31 cellular contexts compared by ENCODE assay signal in genomic region chr12:57718641-57719528, GRCh38. TPM values are rescaled to one million over a fixed set of nuclear protein-coding genes. Genes with fewer than 3 reads are reported as not detected.
DNase-seq lines count a peak whose midpoint lies in the region; ATAC-seq, FAIRE-seq and TF ChIP-seq lines count a peak whose summit lies in the region.
"Had no signal": no experiment of that assay in that cellular context is flagged by ENCODE, and none has a peak within 500 bp of the region (broad histone marks: within the 10 kb centered on the region; RNA-seq: fewer than 3 reads in every experiment).

No MANE protein-coding gene starts in this region.

- no peaks in the 10 kb centered on the region for H3K9me3 ChIP-seq in CD8-positive, alpha-beta T cell (ENCODE audit: low read length)
- no peaks in the 10 kb centered on the region for H3K9me3 ChIP-seq in K562 (replicated peaks; ENCODE audit: control insufficient read depth, insufficient read depth, low read depth, low read length)
- H3K9me3 ChIP-seq: esophagus squamous epithelium, upper lobe of left lung had no signal

- WGBS in K562 (ENCODE audit: insufficient coverage, low coverage, missing lambda C conversion rate) = 94% methylated on average over 14 of the region's 15 CpGs

- ATAC-seq in activated CD8-positive, alpha-beta memory T cell treated with anti-CD3 and anti-CD28 coated beads, Interleukin-2, amount 10 ng/mL, durations not matched to agents 7 days and 5 days = no peak
- ATAC-seq in CD8-positive, alpha-beta T cell = no peak
- no peak for ATAC-seq in K562
- no peak for ATAC-seq in stimulated activated memory B cell treated with anti-CD40 and anti-IgM and Interleukin-4, amounts not matched to agents 10 μg/mL and 1 μg/mL and 100 μg/mL, for 72 hours
- ATAC-seq: foreskin keratinocyte; left ventricle myocardium superior; stimulated activated naive B cell treated with anti-CD40 and anti-IgM and Interleukin-4, amounts not matched to agents 10 μg/mL and 1 μg/mL and 100 μg/mL, for 72 hours had no signal

- H3K4me1 Mint-ChIP-seq in activated CD8-positive, alpha-beta memory T cell treated with anti-CD3 and anti-CD28 coated beads, Interleukin-2, amount 10 ng/mL, durations not matched to agents 7 days and 5 days = no peaks in the 10 kb centered on the region
- peaks cover 16% of the 10 kb centered on the region for H3K4me1 Mint-ChIP-seq in CD8-positive, alpha-beta T cell (ENCODE audit: low read depth)
- peaks cover 12% of the 10 kb centered on the region for H3K4me1 Mint-ChIP-seq in osteocyte (ENCODE audit: unreplicated experiment)
- H3K4me1 Mint-ChIP-seq in stimulated activated memory B cell treated with anti-CD40 and anti-IgM and Interleukin-4, amounts not matched to agents 10 μg/mL and 1 μg/mL and 100 μg/mL, for 72 hours = peaks cover 9% of the 10 kb centered on the region

- POLR2A ChIA-PET in CD8-positive, alpha-beta T cell (lab: Charles Lee) = interaction anchor here (1.4 kb wide), 2 partner anchors 21 to 25 kb away, joined by 4 read pairs; partner anchors contain the start of gene OS9
- POLR2A ChIA-PET in K562 (lab: Yijun Ruan, JAX) = interaction anchor here (0.9 to 1.1 kb wide), 4 partner anchors 10 to 25 kb away, joined by 3 to 5 read pairs (median 4); partner anchors contain the start of gene OS9

- no peaks in the 10 kb centered on the region for H3K27me3 Mint-ChIP-seq in activated CD8-positive, alpha-beta memory T cell treated with anti-CD3 and anti-CD28 coated beads, Interleukin-2, amount 10 ng/mL, durations not matched to agents 7 days and 5 days
- no peaks in the 10 kb centered on the region for H3K27me3 Mint-ChIP-seq in CD8-positive, alpha-beta T cell (ENCODE audit: low read depth)
- H3K27me3 Mint-ChIP-seq in osteocyte (ENCODE audit: unreplicated experiment) = no peaks in the 10 kb centered on the region
- no peaks in the 10 kb centered on the region for H3K27me3 Mint-ChIP-seq in stimulated activated memory B cell treated with anti-CD40 and anti-IgM and Interleukin-4, amounts not matched to agents 10 μg/mL and 1 μg/mL and 100 μg/mL, for 72 hours
- H3K27me3 Mint-ChIP-seq: stimulated activated naive B cell treated with anti-CD40 and anti-IgM and Interleukin-4, amounts not matched to agents 10 μg/mL and 1 μg/mL and 100 μg/mL, for 72 hours had no signal

- H3K27me3 ChIP-seq in CD8-positive, alpha-beta T cell (ENCODE audit: insufficient read depth, low read length) = no peaks in the 10 kb centered on the region
- H3K27me3 ChIP-seq in K562 (ENCODE audit: control insufficient read depth in 2 of 2, insufficient read depth in 2 of 2, low read length in 2 of 2) = no peaks in the 10 kb centered on the region
- H3K27me3 ChIP-seq: esophagus squamous epithelium, foreskin keratinocyte, upper lobe of left lung had no signal

- H4K20me1 ChIP-seq in K562 (replicated peaks; ENCODE audit: control insufficient read depth, insufficient read depth, low read length) = no peaks in the 10 kb centered on the region

- H3K4me2 ChIP-seq in K562 (ENCODE audit: insufficient read depth, low read length) = no peak overlapping the region

- no peak for TF ChIP-seq RAD21 in K562 (CRISPR knock-in tag; conservative IDR thresholded peaks at IDR 0.05 in 1 of 2, IDR thresholded peaks at IDR 0.05 in 1 of 2)

- no peak for TF ChIP-seq POLR2A in K562 (conservative IDR thresholded peaks at IDR 0.05)

- H3K9me3 Mint-ChIP-seq in activated CD8-positive, alpha-beta memory T cell treated with anti-CD3 and anti-CD28 coated beads, Interleukin-2, amount 10 ng/mL, durations not matched to agents 7 days and 5 days (ENCODE audit: low read depth) = no peaks in the 10 kb centered on the region
- no peaks in the 10 kb centered on the region for H3K9me3 Mint-ChIP-seq in CD8-positive, alpha-beta T cell
- H3K9me3 Mint-ChIP-seq in osteocyte (ENCODE audit: unreplicated experiment) = no peaks in the 10 kb centered on the region
- H3K9me3 Mint-ChIP-seq in stimulated activated memory B cell treated with anti-CD40 and anti-IgM and Interleukin-4, amounts not matched to agents 10 μg/mL and 1 μg/mL and 100 μg/mL, for 72 hours = no peaks in the 10 kb centered on the region
- H3K9me3 Mint-ChIP-seq: CD4-positive, CD25-positive, alpha-beta regulatory T cell; stimulated activated naive B cell treated with anti-CD40 and anti-IgM and Interleukin-4, amounts not matched to agents 10 μg/mL and 1 μg/mL and 100 μg/mL, for 72 hours had no signal

- peak overlapping the region; percentile 12 for H3K27ac Mint-ChIP-seq in activated CD8-positive, alpha-beta memory T cell treated with anti-CD3 and anti-CD28 coated beads, Interleukin-2, amount 10 ng/mL, durations not matched to agents 7 days and 5 days
- H3K27ac Mint-ChIP-seq in CD8-positive, alpha-beta T cell = peak overlapping the region; percentile 50
- no peak overlapping the region for H3K27ac Mint-ChIP-seq in osteocyte (ENCODE audit: unreplicated experiment)
- no peak overlapping the region for H3K27ac Mint-ChIP-seq in stimulated activated memory B cell treated with anti-CD40 and anti-IgM and Interleukin-4, amounts not matched to agents 10 μg/mL and 1 μg/mL and 100 μg/mL, for 72 hours

- CTCF ChIA-PET in activated CD8-positive, alpha-beta memory T cell treated with anti-CD3 and anti-CD28 coated beads, Interleukin-2, amount 10 ng/mL, durations not matched to agents 7 days and 5 days (lab: Charles Lee) = interaction anchor here (1.2 to 1.5 kb wide), 4 partner anchors 13 to 135 kb away, joined by 3 to 4 read pairs (median 3); no protein-coding TSS in a partner anchor
- CTCF ChIA-PET in CD8-positive, alpha-beta T cell (lab: Charles Lee) = interaction anchor here (0.6 kb wide), 1 partner anchor 174 kb away, joined by 3 read pairs; no protein-coding TSS in a partner anchor
- CTCF ChIA-PET in K562 (lab: Yijun Ruan, JAX; ENCODE audit: low intra/inter-chr PET ratio) = no interaction called here

- in situ Hi-C loops in K562 (cut with MboI) = no loop called here

- no peak overlapping the region for H3K4me3 ChIP-seq in CD8-positive, alpha-beta T cell (ENCODE audit: low read depth, low read length)
- H3K4me3 ChIP-seq in K562 = no peak overlapping the region
- H3K4me3 ChIP-seq: esophagus squamous epithelium, upper lobe of left lung had no signal

- no peak overlapping the region for H2AFZ ChIP-seq in K562 (ENCODE audit: low read depth, low read length)

- H3K36me3 ChIP-seq in CD8-positive, alpha-beta T cell (ENCODE audit: insufficient read depth, low read length) = peaks cover 46% of the 10 kb centered on the region
- peaks cover 52% of the 10 kb centered on the region; the same call in 2 of the 3 replicates for H3K36me3 ChIP-seq in K562 (ENCODE audit: control insufficient read depth, insufficient read depth, low read length)

- H3K4me1 ChIP-seq in CD8-positive, alpha-beta T cell (ENCODE audit: insufficient read depth, low read length) = no peaks in the 10 kb centered on the region
- peaks cover 0 to 3% of the 10 kb centered on the region in 2 experiments; a peak in 1 of 5 replicates for H3K4me1 ChIP-seq in K562 (replicated peaks in 1 of 2; ENCODE audit: control insufficient read depth in 2 of 2, insufficient read depth in 2 of 2, low read length in 2 of 2)
- H3K4me1 ChIP-seq: esophagus squamous epithelium, foreskin keratinocyte, upper lobe of left lung had no signal

- peaks cover 21% of the 10 kb centered on the region for H3K36me3 Mint-ChIP-seq in activated CD8-positive, alpha-beta memory T cell treated with anti-CD3 and anti-CD28 coated beads, Interleukin-2, amount 10 ng/mL, durations not matched to agents 7 days and 5 days
- peaks cover 63% of the 10 kb centered on the region for H3K36me3 Mint-ChIP-seq in CD8-positive, alpha-beta T cell
- peaks cover 28% of the 10 kb centered on the region for H3K36me3 Mint-ChIP-seq in osteocyte (ENCODE audit: unreplicated experiment)
- peaks cover 55% of the 10 kb centered on the region for H3K36me3 Mint-ChIP-seq in stimulated activated memory B cell treated with anti-CD40 and anti-IgM and Interleukin-4, amounts not matched to agents 10 μg/mL and 1 μg/mL and 100 μg/mL, for 72 hours

- H3K27ac ChIP-seq in CD8-positive, alpha-beta T cell (ENCODE audit: low read depth, low read length) = no peak overlapping the region
- no peak overlapping the region for H3K27ac ChIP-seq in K562 (ENCODE audit: extremely low read depth, low read depth, low read length)
- H3K27ac ChIP-seq: esophagus squamous epithelium, foreskin keratinocyte, upper lobe of left lung had no signal

- H3K4me3 Mint-ChIP-seq in activated CD8-positive, alpha-beta memory T cell treated with anti-CD3 and anti-CD28 coated beads, Interleukin-2, amount 10 ng/mL, durations not matched to agents 7 days and 5 days = no peak overlapping the region
- H3K4me3 Mint-ChIP-seq in CD8-positive, alpha-beta T cell = no peak overlapping the region
- no peak overlapping the region for H3K4me3 Mint-ChIP-seq in osteocyte (ENCODE audit: unreplicated experiment)
- H3K4me3 Mint-ChIP-seq in stimulated activated memory B cell treated with anti-CD40 and anti-IgM and Interleukin-4, amounts not matched to agents 10 μg/mL and 1 μg/mL and 100 μg/mL, for 72 hours = no peak overlapping the region
- H3K4me3 Mint-ChIP-seq: CD4-positive, CD25-positive, alpha-beta regulatory T cell; stimulated activated naive B cell treated with anti-CD40 and anti-IgM and Interleukin-4, amounts not matched to agents 10 μg/mL and 1 μg/mL and 100 μg/mL, for 72 hours had no signal

- intact Hi-C loops in CD8-positive, alpha-beta T cell (cut with DNase I, micrococcal nuclease) = no loop called here
- intact Hi-C loops in K562 (cut with micrococcal nuclease) = no loop called here

- H3K9ac ChIP-seq in K562 (ENCODE audit: insufficient read depth in 1 of 2, low read depth in 2 of 2, low read length in 2 of 2) = no peak overlapping the region

- H3K9me1 ChIP-seq in K562 (ENCODE audit: control insufficient read depth, insufficient read depth, low read length) = no peaks in the 10 kb centered on the region

- no peak for TF ChIP-seq EP300 in K562 (IDR thresholded peaks at IDR 0.05; ENCODE audit: low read length)

- no peak for FAIRE-seq in K562 (lab: Jason Lieb, UNC)
- FAIRE-seq: endometrium, H1, HTR-8/SVneo, kidney, TTC549 had no signal

- no peak for TF ChIP-seq CTCF in CD8-positive, alpha-beta T cell (IDR thresholded peaks at IDR 0.05)
- no peak for TF ChIP-seq CTCF in K562 (IDR thresholded peaks at IDR 0.05 in 2 of 3, conservative IDR thresholded peaks at IDR 0.05 in 1 of 3; ENCODE audit: insufficient read depth in 2 of 3, low read depth in 1 of 3, low read length in 3 of 3)
- no peak for TF ChIP-seq CTCF in osteocyte (IDR thresholded peaks at IDR 0.05)

- no TSS peak for BruUV-seq in K562 (replicated peaks; lab: Mats Ljungman, UMichigan)

- no peaks in the 10 kb centered on the region for H3K79me2 ChIP-seq in K562 (ENCODE audit: control insufficient read depth, insufficient read depth, low read length)

- DNase-seq in activated CD8-positive, alpha-beta memory T cell treated with anti-CD3 and anti-CD28 coated beads, Interleukin-2, amount 10 ng/mL, durations not matched to agents 7 days and 5 days = no peak
- DNase-seq in activated CD8-positive, alpha-beta memory T cell treated with anti-CD3 and anti-CD28 coated beads for 24 hours = no peak
- peak in 1 of 7 experiments; percentile 36 for DNase-seq in CD8-positive, alpha-beta T cell
- DNase-seq in K562 (ENCODE audit: extremely low read depth in 1 of 4, low spot score in 3 of 4) (no peak), osteocyte (ENCODE audit: extremely low spot score, unreplicated experiment) (peak; percentile 66), iPS-NIHi11 (ENCODE audit: low spot score) (no peak), inferior parietal cortex (ENCODE audit: extremely low spot score) (no peak)
- DNase-seq: activated CD4-positive, alpha-beta T cell treated with anti-CD3 and anti-CD28 coated beads, Interleukin-2, amount 50 U/mL, for 48 hours; activated effector memory CD4-positive, alpha-beta T cell treated with anti-CD3 and anti-CD28 coated beads, Interleukin-2, amount 50 U/mL, for 16 hours; AML-193; CD4-positive, CD25-positive, alpha-beta regulatory T cell; dermis blood vessel endothelial cell; esophagus squamous epithelium; foreskin keratinocyte; kidney; left ventricle myocardium superior; NCI-H1092; NCI-H1694 treated with DMSO at 0.1 percent for 48 hours; NCI-H2171; NCI-H510A; RPMI8226; stimulated activated CD4-positive, alpha-beta T cell treated with anti-CD3 and anti-CD28 coated beads, Interleukin-4, amount 100 ng/mL, for 4 hours; stimulated activated naive B cell treated with anti-CD40 and anti-IgM and Interleukin-4, amounts not matched to agents 10 μg/mL and 1 μg/mL and 100 μg/mL, for 72 hours; substantia nigra; T-helper 1 cell; upper lobe of left lung had no signal

RNA-seq across cellular contexts. Expression of gene AGAP2, which starts 19.7 kb away (rescaled TPM):
- total RNA-seq in activated CD8-positive, alpha-beta memory T cell treated with anti-CD3 and anti-CD28 coated beads, Interleukin-2, amount 10 ng/mL, durations not matched to agents 7 days and 5 days = 10 to 100 TPM; 70.7 to 72.7 TPM
- 10 to 100 TPM; 22.2 to 23.5 TPM for total RNA-seq in CD8-positive, alpha-beta T cell
- total RNA-seq in K562 (2011; cell fraction: chromatin; rRNA removed; ENCODE audit: low replicate concordance) = 0.12 and 0.74 TPM in 2 replicates
- total RNA-seq in K562 (2011; cell fraction: nucleolus; rRNA removed) = 0.26 and 0.67 TPM in 2 replicates
- 0.15 and 0.99 TPM in 2 replicates for total RNA-seq in K562 (2011; cell fraction: nucleoplasm; rRNA removed)
- 0.18 and 0.20 TPM in 2 replicates for total RNA-seq in K562 (2014; rRNA removed)
- total RNA-seq in K562 (2014; rRNA removed; fragmentation: Illumina TruSeq; extraction: Trizol) = 0.13 and 0.36 TPM in 2 replicates
- total RNA-seq in K562 (2015; rRNA removed; fragmentation: Illumina TruSeq; extraction: Trizol) = 0.04 and 0.08 TPM in 2 replicates
- total RNA-seq in K562 (2021) = 0.31 and 0.60 TPM in 2 replicates
- 0.12 and 0.36 TPM in 2 replicates for polyA plus RNA-seq in K562 (2011; rRNA removed)
- 0.06 and 0.22 TPM in 2 replicates for polyA plus RNA-seq in K562 (2011; cell fraction: cytosol; rRNA removed)
- polyA plus RNA-seq in K562 (2011; cell fraction: nucleus; rRNA removed) = 0.39 and 0.57 TPM in 2 replicates
- 0.46 and 0.65 TPM in 2 replicates for polyA plus RNA-seq in K562 (2012)
- polyA plus RNA-seq in K562 (2014; fragmentation: Illumina TruSeq; extraction: Trizol) = 0.19 and 0.77 TPM in 2 replicates
- polyA plus RNA-seq in K562 (2014; fragmentation: Nextera tagmentation; extraction: Ambion mirVana) = under 1 TPM in 1 of 2 experiments, not detected in 1; 0.07 TPM
- polyA plus RNA-seq in K562 (2014; rRNA removed) = 0.20 and 0.88 TPM in 2 replicates
- 0.09 and 0.67 TPM in 2 replicates for polyA minus RNA-seq in K562 (2011; rRNA and poly(A)+ RNA removed)
- not detected in 2 replicates for polyA minus RNA-seq in K562 (2011; cell fraction: cytosol; rRNA and poly(A)+ RNA removed)
- polyA minus RNA-seq in K562 (2011; cell fraction: nucleus; rRNA and poly(A)+ RNA removed) = 0.11 and 0.27 TPM in 2 replicates
- total RNA-seq in osteocyte = 2.4 and 2.6 TPM in 2 replicates

RNA-seq across cellular contexts. Expression of gene OS9, which starts 25.0 kb away (rescaled TPM):
- 100 to 1,000 TPM; 117 to 123 TPM for total RNA-seq in activated CD8-positive, alpha-beta memory T cell treated with anti-CD3 and anti-CD28 coated beads, Interleukin-2, amount 10 ng/mL, durations not matched to agents 7 days and 5 days
- 100 to 1,000 TPM; 105 to 119 TPM for total RNA-seq in CD8-positive, alpha-beta T cell
- total RNA-seq in K562 (2011; cell fraction: chromatin; rRNA removed; ENCODE audit: low replicate concordance) = 197 and 263 TPM in 2 replicates
- 185 and 199 TPM in 2 replicates for total RNA-seq in K562 (2011; cell fraction: nucleolus; rRNA removed)
- total RNA-seq in K562 (2011; cell fraction: nucleoplasm; rRNA removed) = 161 and 189 TPM in 2 replicates
- 88.5 and 93.7 TPM in 2 replicates for total RNA-seq in K562 (2014; rRNA removed)
- 71.3 and 77.4 TPM in 2 replicates for total RNA-seq in K562 (2014; rRNA removed; fragmentation: Illumina TruSeq; extraction: Trizol)
- 90.2 and 97.8 TPM in 2 replicates for total RNA-seq in K562 (2015; rRNA removed; fragmentation: Illumina TruSeq; extraction: Trizol)
- 85.4 and 89.5 TPM in 2 replicates for total RNA-seq in K562 (2021)
- polyA plus RNA-seq in K562 (2011; rRNA removed) = 84.0 and 113 TPM in 2 replicates
- polyA plus RNA-seq in K562 (2011; cell fraction: cytosol; rRNA removed) = 96.9 and 176 TPM in 2 replicates
- 254 and 358 TPM in 2 replicates for polyA plus RNA-seq in K562 (2011; cell fraction: nucleus; rRNA removed)
- 145 and 222 TPM in 2 replicates for polyA plus RNA-seq in K562 (2012)
- polyA plus RNA-seq in K562 (2014; fragmentation: Illumina TruSeq; extraction: Trizol) = 93.3 and 105 TPM in 2 replicates
- 1 to 10 TPM; 4.6 to 7.9 TPM for polyA plus RNA-seq in K562 (2014; fragmentation: Nextera tagmentation; extraction: Ambion mirVana)
- polyA plus RNA-seq in K562 (2014; rRNA removed) = 89.0 and 102 TPM in 2 replicates
- 130 and 134 TPM in 2 replicates for polyA minus RNA-seq in K562 (2011; rRNA and poly(A)+ RNA removed)
- 33.0 and 35.3 TPM in 2 replicates for polyA minus RNA-seq in K562 (2011; cell fraction: cytosol; rRNA and poly(A)+ RNA removed)
- polyA minus RNA-seq in K562 (2011; cell fraction: nucleus; rRNA and poly(A)+ RNA removed) = 41.7 and 80.5 TPM in 2 replicates
- total RNA-seq in osteocyte = 338 and 363 TPM in 2 replicates

RNA-seq across cellular contexts. Expression of gene TSPAN31, which starts 26.0 kb away (rescaled TPM):
- total RNA-seq in activated CD8-positive, alpha-beta memory T cell treated with anti-CD3 and anti-CD28 coated beads, Interleukin-2, amount 10 ng/mL, durations not matched to agents 7 days and 5 days = 10 to 100 TPM in 1 of 2 experiments, 1 to 10 TPM in 1; 10.0 to 19.4 TPM
- total RNA-seq in CD8-positive, alpha-beta T cell = 1 to 10 TPM; 7.3 to 8.0 TPM
- total RNA-seq in K562 (2011; cell fraction: chromatin; rRNA removed; ENCODE audit: low replicate concordance) = 36.4 and 39.7 TPM in 2 replicates
- 29.6 and 31.4 TPM in 2 replicates for total RNA-seq in K562 (2011; cell fraction: nucleolus; rRNA removed)
- total RNA-seq in K562 (2011; cell fraction: nucleoplasm; rRNA removed) = 39.6 and 43.3 TPM in 2 replicates
- total RNA-seq in K562 (2014; rRNA removed) (11.3 and 14.0 TPM in 2 replicates), K562 (2014; rRNA removed; fragmentation: Illumina TruSeq; extraction: Trizol) (14.3 and 14.7 TPM in 2 replicates), K562 (2015; rRNA removed; fragmentation: Illumina TruSeq; extraction: Trizol) (12.6 and 14.3 TPM in 2 replicates), K562 (2021) (11.0 and 12.4 TPM in 2 replicates), osteocyte (36.2 and 37.4 TPM in 2 replicates)
- polyA plus RNA-seq in K562 (2011; rRNA removed) (13.8 and 24.9 TPM in 2 replicates), K562 (2014; fragmentation: Illumina TruSeq; extraction: Trizol) (17.6 and 20.5 TPM in 2 replicates), K562 (2014; fragmentation: Nextera tagmentation; extraction: Ambion mirVana) (10 to 100 TPM; 20.1 to 26.4 TPM), K562 (2014; rRNA removed) (11.6 and 20.3 TPM in 2 replicates)
- polyA plus RNA-seq in K562 (2011; cell fraction: cytosol; rRNA removed) = 14.8 and 19.7 TPM in 2 replicates
- 14.7 and 19.0 TPM in 2 replicates for polyA plus RNA-seq in K562 (2011; cell fraction: nucleus; rRNA removed)
- 19.0 and 31.1 TPM in 2 replicates for polyA plus RNA-seq in K562 (2012)
- polyA minus RNA-seq in K562 (2011; rRNA and poly(A)+ RNA removed) = 10.0 and 19.6 TPM in 2 replicates
- polyA minus RNA-seq in K562 (2011; cell fraction: cytosol; rRNA and poly(A)+ RNA removed) = 5.6 and 6.3 TPM in 2 replicates
- 10.2 and 10.6 TPM in 2 replicates for polyA minus RNA-seq in K562 (2011; cell fraction: nucleus; rRNA and poly(A)+ RNA removed)

RNA-seq across cellular contexts. Expression of gene CDK4, which starts 33.2 kb away (rescaled TPM):
- 100 to 1,000 TPM; 127 to 167 TPM for total RNA-seq in activated CD8-positive, alpha-beta memory T cell treated with anti-CD3 and anti-CD28 coated beads, Interleukin-2, amount 10 ng/mL, durations not matched to agents 7 days and 5 days
- total RNA-seq in CD8-positive, alpha-beta T cell = 10 to 100 TPM in 1 of 2 experiments, 1 to 10 TPM in 1; 8.5 to 10.0 TPM
- total RNA-seq in K562 (2011; cell fraction: chromatin; rRNA removed; ENCODE audit: low replicate concordance) = 135 and 229 TPM in 2 replicates
- total RNA-seq in K562 (2011; cell fraction: nucleolus; rRNA removed) = 165 and 176 TPM in 2 replicates
- total RNA-seq in K562 (2011; cell fraction: nucleoplasm; rRNA removed) = 168 and 190 TPM in 2 replicates
- total RNA-seq in K562 (2014; rRNA removed) (237 and 282 TPM in 2 replicates), K562 (2014; rRNA removed; fragmentation: Illumina TruSeq; extraction: Trizol) (173 and 188 TPM in 2 replicates), K562 (2015; rRNA removed; fragmentation: Illumina TruSeq; extraction: Trizol) (216 and 217 TPM in 2 replicates), K562 (2021) (238 and 253 TPM in 2 replicates), osteocyte (137 and 142 TPM in 2 replicates)
- polyA plus RNA-seq in K562 (2011; rRNA removed) (429 and 436 TPM in 2 replicates), K562 (2014; fragmentation: Illumina TruSeq; extraction: Trizol) (347 and 427 TPM in 2 replicates), K562 (2014; fragmentation: Nextera tagmentation; extraction: Ambion mirVana) (10 to 100 TPM; 37.8 to 62.8 TPM), K562 (2014; rRNA removed) (309 and 339 TPM in 2 replicates)
- 496 and 542 TPM in 2 replicates for polyA plus RNA-seq in K562 (2011; cell fraction: cytosol; rRNA removed)
- polyA plus RNA-seq in K562 (2011; cell fraction: nucleus; rRNA removed) = 182 and 203 TPM in 2 replicates
- polyA plus RNA-seq in K562 (2012) = 227 and 292 TPM in 2 replicates
- 194 and 258 TPM in 2 replicates for polyA minus RNA-seq in K562 (2011; rRNA and poly(A)+ RNA removed)
- polyA minus RNA-seq in K562 (2011; cell fraction: cytosol; rRNA and poly(A)+ RNA removed) = 98.1 and 128 TPM in 2 replicates
- polyA minus RNA-seq in K562 (2011; cell fraction: nucleus; rRNA and poly(A)+ RNA removed) = 95.2 and 124 TPM in 2 replicates

RNA-seq across cellular contexts. Expression of gene MARCHF9, which starts 36.0 kb away (rescaled TPM):
- total RNA-seq in activated CD8-positive, alpha-beta memory T cell treated with anti-CD3 and anti-CD28 coated beads, Interleukin-2, amount 10 ng/mL, durations not matched to agents 7 days and 5 days = 10 to 100 TPM; 21.0 to 24.9 TPM
- 10 to 100 TPM; 23.1 to 25.1 TPM for total RNA-seq in CD8-positive, alpha-beta T cell
- 16.0 and 31.2 TPM in 2 replicates for total RNA-seq in K562 (2011; cell fraction: chromatin; rRNA removed; ENCODE audit: low replicate concordance)
- total RNA-seq in K562 (2011; cell fraction: nucleolus; rRNA removed) = 19.5 and 20.8 TPM in 2 replicates
- 19.7 and 22.6 TPM in 2 replicates for total RNA-seq in K562 (2011; cell fraction: nucleoplasm; rRNA removed)
- total RNA-seq in K562 (2014; rRNA removed) (6.2 and 6.9 TPM in 2 replicates), K562 (2014; rRNA removed; fragmentation: Illumina TruSeq; extraction: Trizol) (2.9 and 4.2 TPM in 2 replicates), K562 (2015; rRNA removed; fragmentation: Illumina TruSeq; extraction: Trizol) (4.6 and 5.6 TPM in 2 replicates), K562 (2021) (10.1 and 10.7 TPM in 2 replicates), osteocyte (19.2 and 21.1 TPM in 2 replicates)
- polyA plus RNA-seq in K562 (2011; rRNA removed) (6.6 and 10.3 TPM in 2 replicates), K562 (2014; fragmentation: Illumina TruSeq; extraction: Trizol) (9.5 and 9.9 TPM in 2 replicates), K562 (2014; fragmentation: Nextera tagmentation; extraction: Ambion mirVana) (1 to 10 TPM in 1 of 2 experiments, under 1 TPM in 1; 0.80 to 1.3 TPM), K562 (2014; rRNA removed) (9.7 and 12.4 TPM in 2 replicates)
- 7.2 and 10.1 TPM in 2 replicates for polyA plus RNA-seq in K562 (2011; cell fraction: cytosol; rRNA removed)
- polyA plus RNA-seq in K562 (2011; cell fraction: nucleus; rRNA removed) = 18.7 and 23.4 TPM in 2 replicates
- 7.2 and 10.2 TPM in 2 replicates for polyA plus RNA-seq in K562 (2012)
- 5.3 and 5.6 TPM in 2 replicates for polyA minus RNA-seq in K562 (2011; rRNA and poly(A)+ RNA removed)
- polyA minus RNA-seq in K562 (2011; cell fraction: cytosol; rRNA and poly(A)+ RNA removed) = 3.7 and 4.7 TPM in 2 replicates
- 5.0 and 5.2 TPM in 2 replicates for polyA minus RNA-seq in K562 (2011; cell fraction: nucleus; rRNA and poly(A)+ RNA removed)

Comparison
In these comparisons a context has a peak if more than half of its experiments do, and no peak if none do; other contexts are left out.
1. H3K27ac Mint-ChIP-seq: peak in activated CD8-positive, alpha-beta memory T cell treated with anti-CD3 and anti-CD28 coated beads, Interleukin-2, amount 10 ng/mL, durations not matched to agents 7 days and 5 days (single experiment) and CD8-positive, alpha-beta T cell (single experiment); none in osteocyte (single experiment) and stimulated activated memory B cell treated with anti-CD40 and anti-IgM and Interleukin-4, amounts not matched to agents 10 μg/mL and 1 μg/mL and 100 μg/mL, for 72 hours (single experiment).